ENCODE assay signal across 8 cellular contexts in the genomic region with DNA sequence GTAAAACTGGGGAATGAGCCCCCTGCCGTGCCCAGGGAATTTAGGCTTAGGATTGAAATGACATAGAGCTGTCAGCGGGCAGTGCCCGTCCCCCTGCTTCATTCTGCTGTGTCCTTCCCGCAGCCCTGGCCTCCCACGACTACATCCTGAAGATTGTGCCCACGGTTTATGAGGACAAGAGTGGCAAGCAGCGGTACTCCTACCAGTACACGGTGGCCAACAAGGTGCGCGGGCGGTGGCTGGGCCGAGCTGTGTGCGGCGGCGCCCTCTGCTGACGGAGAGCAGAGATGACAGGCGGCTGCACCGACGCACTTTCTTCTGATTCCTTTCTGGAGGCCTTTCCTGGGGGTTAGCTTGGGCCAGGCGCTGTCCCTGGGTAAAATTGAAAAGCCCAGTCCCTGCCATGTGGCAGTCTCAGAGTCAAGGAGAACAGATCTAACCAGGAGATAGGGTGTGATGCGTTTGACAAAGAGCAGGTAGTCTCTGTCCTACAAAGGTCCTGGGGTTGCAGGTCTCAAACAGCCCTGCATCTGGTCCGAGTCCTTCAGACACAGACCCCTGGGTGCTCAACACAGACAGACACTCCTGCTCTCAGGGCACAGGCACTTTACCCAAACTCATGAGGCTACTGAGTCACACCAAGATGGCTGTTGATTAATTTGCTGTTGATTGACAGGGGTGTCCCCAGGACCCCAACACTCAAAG. TPM values are rescaled to one million over a fixed set of nuclear protein-coding genes. Genes with fewer than 3 reads are reported as not detected.
DNase-seq lines count a peak whose midpoint lies in the region; ATAC-seq and TF ChIP-seq lines count a peak whose summit lies in the region.

No MANE protein-coding gene starts in this region.

- H3K36me3 Mint-ChIP-seq in activated naive CD8-positive, alpha-beta T cell treated with anti-CD3 and anti-CD28 coated beads for 36 hours: peaks cover 1% of the 10 kb centered on the region

- TF ChIP-seq CTCF in SU-DHL-6 (IDR thresholded peaks at IDR 0.05; ENCODE audit: insufficient read depth, low read length, poor library complexity, severe bottlenecking): peak; percentile 93
- peak; percentile 94 to 98 (median 97) for TF ChIP-seq CTCF in heart right ventricle (IDR thresholded peaks at IDR 0.05)

- intact Hi-C loops in heart right ventricle (cut with DNase I): loop anchor here (1.0 to 10.0 kb wide), 10 partner anchors 155 to 458 kb away; a partner anchor contains a TSS
- intact Hi-C loops in aorta (cut with DNase I): loop anchor here (1.0 to 2.0 kb wide), 3 partner anchors 164 to 219 kb away; no protein-coding TSS in a partner anchor

- no peak overlapping the region for H3K9ac ChIP-seq in SU-DHL-6 (ENCODE audit: low read length)

- H3K27ac ChIP-seq in SU-DHL-6 (ENCODE audit: low read depth, low read length) (no peak overlapping the region), heart right ventricle (peak overlapping the region in 9 of 10 donors; percentile 44 to 81 (median 74)), aorta (ENCODE audit: low read depth in 1 of 2, low read length in 2 of 2) (peak overlapping the region; percentile 51 to 97)

- peaks cover 4% of the 10 kb centered on the region for H3K4me1 Mint-ChIP-seq in activated naive CD8-positive, alpha-beta T cell treated with anti-CD3 and anti-CD28 coated beads for 36 hours

- H3K27me3 ChIP-seq in SU-DHL-6 (ENCODE audit: low read length): no peaks in the 10 kb centered on the region
- H3K27me3 ChIP-seq in heart right ventricle: no peaks in the 10 kb centered on the region
- no peaks in the 10 kb centered on the region for H3K27me3 ChIP-seq in aorta (ENCODE audit: control insufficient read depth in 1 of 2, insufficient read depth in 2 of 2, low read length in 1 of 2)

- WGBS in heart right ventricle, 2 donors: 15 to 18% methylated on average over 22 of the region's 22 CpGs
- 9 to 10% methylated on average over 22 of the region's 22 CpGs for WGBS in aorta, 2 donors

- H3K4me3 ChIP-seq in Jurkat, Clone E6-1 (ENCODE audit: low read length): no peak overlapping the region
- no peak overlapping the region for H3K4me3 ChIP-seq in SU-DHL-6 (ENCODE audit: insufficient read depth, low read length, poor library complexity, severe bottlenecking)
- H3K4me3 ChIP-seq in heart right ventricle: no peak overlapping the region
- H3K4me3 ChIP-seq in aorta (ENCODE audit: low read length in 2 of 2): no peak overlapping the region

- H4K20me1 ChIP-seq in SU-DHL-6 (ENCODE audit: low read depth, low read length): no peaks in the 10 kb centered on the region

- H3F3A ChIP-seq in SU-DHL-6 (ENCODE audit: insufficient read depth): no peaks in the 10 kb centered on the region

- no peaks in the 10 kb centered on the region for H3K9me2 ChIP-seq in SU-DHL-6 (replicated peaks; ENCODE audit: insufficient read depth, low read length)

- peak; percentile 82 for DNase-seq in Ammon's horn (ENCODE audit: low spot score)
- peak; percentile 18 for DNase-seq in Jurkat, Clone E6-1 (ENCODE audit: low read depth, low spot score)
- peak; percentile 74 for DNase-seq in activated naive CD8-positive, alpha-beta T cell treated with anti-CD3 and anti-CD28 coated beads for 36 hours
- DNase-seq in heart right ventricle: peak; percentile 67 to 79
- peak; percentile 43 for DNase-seq in renal cortical epithelial cell (ENCODE audit: low read depth)
- DNase-seq in aorta: peak; percentile 86 to 94

- H3K79me2 ChIP-seq in SU-DHL-6 (ENCODE audit: insufficient read depth, low read length): no peaks in the 10 kb centered on the region

- no peaks in the 10 kb centered on the region for H3K27me3 Mint-ChIP-seq in activated naive CD8-positive, alpha-beta T cell treated with anti-CD3 and anti-CD28 coated beads for 36 hours

- peak; percentile 67 for ATAC-seq in GM19035 (IDR thresholded peaks at IDR 0.05; ENCODE audit: unreplicated experiment)
- ATAC-seq in heart right ventricle: peak; percentile 77 to 91 (median 85)
- peak; percentile 93 for ATAC-seq in aorta (ENCODE audit: low FRiP score)

- H3K4me1 ChIP-seq in heart right ventricle: peaks cover 13 to 28% (median 21%) of the 10 kb centered on the region in 9 donors
- H3K4me1 ChIP-seq in aorta (ENCODE audit: control insufficient read depth in 1 of 2, insufficient read depth in 2 of 2, low read length in 2 of 2): peaks cover 0 to 5% of the 10 kb centered on the region in 2 donors

- no peak overlapping the region for H3K27ac Mint-ChIP-seq in activated naive CD8-positive, alpha-beta T cell treated with anti-CD3 and anti-CD28 coated beads for 36 hours

- H3K9me3 ChIP-seq in SU-DHL-6 (ENCODE audit: insufficient read depth, low read length) (no peaks in the 10 kb centered on the region), heart right ventricle (no peaks in the 10 kb centered on the region), aorta (ENCODE audit: control insufficient read depth, low read length) (no peaks in the 10 kb centered on the region)

- no peak overlapping the region for H3K4me3 Mint-ChIP-seq in activated naive CD8-positive, alpha-beta T cell treated with anti-CD3 and anti-CD28 coated beads for 36 hours

- H3K36me3 ChIP-seq in SU-DHL-6 (ENCODE audit: low read length): no peaks in the 10 kb centered on the region
- peaks cover 0 to 59% (median 4%) of the 10 kb centered on the region in 9 donors for H3K36me3 ChIP-seq in heart right ventricle
- peaks cover 0 to 4% of the 10 kb centered on the region in 2 donors for H3K36me3 ChIP-seq in aorta (ENCODE audit: control insufficient read depth in 1 of 2, insufficient read depth in 2 of 2, low read length in 1 of 2)

- no peak overlapping the region for H3K4me2 ChIP-seq in SU-DHL-6 (ENCODE audit: low read depth, low read length, poor library complexity, severe bottlenecking)

- H2AFZ ChIP-seq in SU-DHL-6 (ENCODE audit: low read depth, low read length, severe bottlenecking): no peak overlapping the region

- no peaks in the 10 kb centered on the region for H3K9me3 Mint-ChIP-seq in activated naive CD8-positive, alpha-beta T cell treated with anti-CD3 and anti-CD28 coated beads for 36 hours

RNA-seq across cellular contexts. Expression of a gene that starts 26.8 kb away (rescaled TPM):
- polyA plus RNA-seq in Jurkat, Clone E6-1 (2012; ENCODE audit: insufficient read depth, insufficient read length): 161 TPM
- 100 to 1,000 TPM in 1 of 2 experiments, 10 to 100 TPM in 1; 96.4 to 101 TPM for total RNA-seq in activated naive CD8-positive, alpha-beta T cell treated with anti-CD3 and anti-CD28 coated beads for 36 hours
- total RNA-seq in heart right ventricle (10 to 100 TPM; 23.2 to 33.7 (median 28.9) TPM), renal cortical epithelial cell (36.0 and 53.5 TPM in 2 replicates), aorta (10 to 100 TPM; 16.7 to 31.2 TPM)
- polyA plus RNA-seq in heart right ventricle (10 to 100 TPM; 29.0 to 84.9 TPM), aorta (10 to 100 TPM; 28.2 to 30.4 TPM)

RNA-seq across cellular contexts. Expression of a gene that starts 51.1 kb away (rescaled TPM):
- 160 TPM for polyA plus RNA-seq in Jurkat, Clone E6-1 (2012; ENCODE audit: insufficient read depth, insufficient read length)
- total RNA-seq in activated naive CD8-positive, alpha-beta T cell treated with anti-CD3 and anti-CD28 coated beads for 36 hours: 100 to 1,000 TPM; 118 to 121 TPM
- total RNA-seq in heart right ventricle (100 to 1,000 TPM; 164 to 218 (median 194) TPM), renal cortical epithelial cell (282 and 284 TPM in 2 replicates), aorta (100 to 1,000 TPM; 183 to 192 TPM)
- polyA plus RNA-seq in heart right ventricle (100 to 1,000 TPM; 134 to 271 TPM), aorta (100 to 1,000 TPM; 244 to 268 TPM)

Comparison
In these comparisons a context has a peak if more than half of its experiments do, and no peak if none do; other contexts are left out.
1. DNase-seq: peak in every context shown above with its lines; median percentile 90 in aorta; 82 in Ammon's horn; 74 in activated naive CD8-positive, alpha-beta T cell treated with anti-CD3 and anti-CD28 coated beads for 36 hours; 73 in heart right ventricle; 43 in renal cortical epithelial cell; 18 in Jurkat, Clone E6-1.